Comparison of ENCODE assay signal across 8 cellular contexts in genomic region chr7:101162551-101163280, GRCh38. TPM values are rescaled to one million over a fixed set of nuclear protein-coding genes. Genes with fewer than 3 reads are reported as not detected.
A peak's percentile ranks its signal among the peaks of the same experiment; 100 is the strongest.
DNase-seq lines count a peak whose midpoint lies in the region; ATAC-seq, FAIRE-seq and TF ChIP-seq lines count a peak whose summit lies in the region.

No MANE protein-coding gene starts in this region.

- H3K27ac ChIP-seq in SU-DHL-6 (ENCODE audit: low read depth, low read length) (peak overlapping the region; percentile 59), esophagus (ENCODE audit: low read depth in 2 of 2, low read length in 1 of 2) (no peak overlapping the region), ovary (no peak overlapping the region)

- peaks cover 8% of the 10 kb centered on the region; the same call in 1 of the 2 replicates for H3F3A ChIP-seq in SU-DHL-6 (ENCODE audit: insufficient read depth)

- peak; percentile 74 to 91 (median 88) for DNase-seq in NCI-H1417 (lab: John Stamatoyannopoulos, UW)
- no peak for DNase-seq in NCI-H1417 treated with DMSO at 0.1 percent for 48 hours (lab: John Stamatoyannopoulos, UW)
- no peak for DNase-seq in LNCaP clone FGC (ENCODE audit: low read depth)
- peak in 3 of 5 donors; percentile 27 to 67 (median 61) for DNase-seq in ovary
- no peak for DNase-seq in D721Med (ENCODE audit: insufficient read length, low spot score)

- H3K4me1 ChIP-seq in esophagus (ENCODE audit: control insufficient read depth in 2 of 2, insufficient read depth in 2 of 2, low read length in 1 of 2) (peaks cover 24 to 25% of the 10 kb centered on the region in 2 donors), ovary (ENCODE audit: insufficient read depth) (peaks cover 14% of the 10 kb centered on the region)

- H3K27me3 ChIP-seq in SU-DHL-6 (ENCODE audit: low read length) (no peaks in the 10 kb centered on the region), esophagus (ENCODE audit: control insufficient read depth in 1 of 2, insufficient read depth in 2 of 2, low read length in 2 of 2) (peaks cover 0 to 9% of the 10 kb centered on the region in 2 donors), ovary (peaks cover 2% of the 10 kb centered on the region)

- peak overlapping the region; percentile 36 for H2AFZ ChIP-seq in SU-DHL-6 (ENCODE audit: low read depth, low read length, severe bottlenecking)

- H4K20me1 ChIP-seq in SU-DHL-6 (ENCODE audit: low read depth, low read length) = no peaks in the 10 kb centered on the region

- WGBS in esophagus, 2 donors = 2 to 4% methylated on average over 32 to 73 of the region's 74 CpGs
- 2 to 8% (median 3%) methylated on average over 23 to 74 of the region's 74 CpGs for WGBS in ovary, 3 donors

- H3K4me3 ChIP-seq in LNCaP clone FGC (ENCODE audit: low read depth, low read length) (peak overlapping the region; percentile 51), SU-DHL-6 (ENCODE audit: insufficient read depth, low read length, poor library complexity, severe bottlenecking) (peak overlapping the region; percentile 60), esophagus (ENCODE audit: low read depth in 1 of 2, low read length in 2 of 2) (peak overlapping the region; percentile 30 to 42), ovary (peak overlapping the region; percentile 25)

- TF ChIP-seq CTCF in LNCaP clone FGC (IDR thresholded peaks at IDR 0.05; ENCODE audit: control insufficient read depth, extremely low read depth, insufficient read depth) (peak; percentile 17; the same call in 1 of the 2 replicates), SU-DHL-6 (IDR thresholded peaks at IDR 0.05; ENCODE audit: insufficient read depth, low read length, poor library complexity, severe bottlenecking) (no peak), ovary (IDR thresholded peaks at IDR 0.05) (no peak), D721Med (IDR thresholded peaks at IDR 0.05; ENCODE audit: insufficient read depth, missing control alignments) (no peak)

- H3K9me3 ChIP-seq in SU-DHL-6 (ENCODE audit: insufficient read depth, low read length) (no peaks in the 10 kb centered on the region), esophagus (ENCODE audit: control insufficient read depth in 2 of 2, insufficient read depth in 1 of 2, low read depth in 1 of 2, low read length in 1 of 2) (no peaks in the 10 kb centered on the region), ovary (no peaks in the 10 kb centered on the region)

- no peak for ATAC-seq in HG02973 (IDR thresholded peaks at IDR 0.05; ENCODE audit: unreplicated experiment)

- no peaks in the 10 kb centered on the region for H3K9me2 ChIP-seq in SU-DHL-6 (replicated peaks; ENCODE audit: insufficient read depth, low read length)

- no peak for TF ChIP-seq POLR2A in ovary (IDR thresholded peaks at IDR 0.05)

- intact Hi-C loops in ovary (cut with DNase I) = loop anchor here in 2 of 4 donors (10.0 kb wide), 2 partner anchors 102 to 268 kb away; partner anchors contain the start of gene ACHE (in 1 of the 2)

- peak overlapping the region; percentile 76 for H3K4me2 ChIP-seq in SU-DHL-6 (ENCODE audit: low read depth, low read length, poor library complexity, severe bottlenecking)

- no peaks in the 10 kb centered on the region for H3K79me2 ChIP-seq in SU-DHL-6 (ENCODE audit: insufficient read depth, low read length)

- no peak for FAIRE-seq in D721Med (lab: Jason Lieb, UNC)

- no peaks in the 10 kb centered on the region for H3K36me3 ChIP-seq in SU-DHL-6 (ENCODE audit: low read length)
- H3K36me3 ChIP-seq in esophagus (ENCODE audit: control insufficient read depth in 2 of 2, insufficient read depth in 2 of 2, low read length in 1 of 2) = peaks cover 7 to 13% of the 10 kb centered on the region in 2 donors
- H3K36me3 ChIP-seq in ovary = no peaks in the 10 kb centered on the region

- TF ChIP-seq EP300 in ovary (IDR thresholded peaks at IDR 0.05) = no peak

- peak overlapping the region; percentile 61 for H3K9ac ChIP-seq in SU-DHL-6 (ENCODE audit: low read length)

RNA-seq across cellular contexts. Expression of gene VGF, which starts 2.7 kb away (rescaled TPM):
- under 1 TPM in 1 of 2 donors, not detected in 1; 0.01 TPM for polyA plus RNA-seq in esophagus
- under 1 TPM in 1 of 7 donors, not detected in 6; 0.20 TPM for total RNA-seq in ovary
- polyA plus RNA-seq in ovary = under 1 TPM in 1 of 2 donors, not detected in 1; 0.04 TPM

RNA-seq across cellular contexts. Expression of gene AP1S1, which starts 8.4 kb away (rescaled TPM):
- polyA plus RNA-seq in esophagus (10 to 100 TPM; 40.2 to 43.3 TPM), ovary (10 to 100 TPM; 35.2 to 54.9 TPM)
- 10 to 100 TPM; 17.4 to 32.0 (median 25.5) TPM for total RNA-seq in ovary

RNA-seq across cellular contexts. Expression of gene NAT16, which starts 17.4 kb away (rescaled TPM):
- polyA plus RNA-seq in esophagus (not detected), ovary (not detected)
- total RNA-seq in ovary = not detected

RNA-seq across cellular contexts. Expression of gene SERPINE1, which starts 35.8 kb away (rescaled TPM):
- 1 to 10 TPM in 1 of 2 donors, under 1 TPM in 1; 0.88 to 1.3 TPM for polyA plus RNA-seq in esophagus
- 10 to 100 TPM in 6 of 7 donors, 1 to 10 TPM in 1; 4.0 to 81.6 (median 20.9) TPM for total RNA-seq in ovary
- 10 to 100 TPM; 13.1 to 19.9 TPM for polyA plus RNA-seq in ovary

RNA-seq across cellular contexts. Expression of gene MOGAT3, which starts 38.1 kb away (rescaled TPM):
- polyA plus RNA-seq in esophagus (not detected), ovary (not detected)
- total RNA-seq in ovary = under 1 TPM in 1 of 7 donors, not detected in 6; 0.24 TPM

Comparison
In these comparisons a context has a peak if more than half of its experiments do, and no peak if none do; other contexts are left out.
1. DNase-seq: peak in NCI-H1417 (3 of 3) and ovary (3 of 5); none in NCI-H1417 treated with DMSO at 0.1 percent for 48 hours (single experiment), LNCaP clone FGC (single experiment) and D721Med (single experiment).
2. Peak in every context shown above with its lines, with median percentiles within 50 percentile points of each other: H3K4me3 ChIP-seq.